ENCODE assay signal across 20 cellular contexts in genomic region chr2:198641161-198641560, GRCh38.
A peak's percentile ranks its signal among the peaks of the same experiment; 100 is the strongest.
DNase-seq lines count a peak whose midpoint lies in the region; ATAC-seq and TF ChIP-seq lines count a peak whose summit lies in the region.
"Had no signal": no experiment of that assay in that cellular context is flagged by ENCODE, and none has a peak within 500 bp of the region (broad histone marks: within the 10 kb centered on the region; RNA-seq: fewer than 3 reads in every experiment).

No MANE protein-coding gene starts in this region.

- H4K20me1 ChIP-seq in GM23248 (ENCODE audit: insufficient read depth) = no peaks in the 10 kb centered on the region
- no peaks in the 10 kb centered on the region for H4K20me1 ChIP-seq in OCI-LY7 (ENCODE audit: insufficient read depth, low read length)

- in situ Hi-C loops in GM23248 (cut with MboI) = no loop called here

- H3K4me3 ChIP-seq in AG10803 (ENCODE audit: low read length) = no peak overlapping the region
- no peak overlapping the region for H3K4me3 ChIP-seq in GM23248
- no peak overlapping the region for H3K4me3 ChIP-seq in OCI-LY7 (ENCODE audit: low read depth, low read length, poor library complexity, severe bottlenecking)
- H3K4me3 ChIP-seq: GM12878, HAP-1 had no signal

- H3K36me3 Mint-ChIP-seq in mesothelial cell of epicardium = no peaks in the 10 kb centered on the region
- H3K36me3 Mint-ChIP-seq: CD8-positive, alpha-beta T cell had no signal

- no peaks in the 10 kb centered on the region for H3K36me3 ChIP-seq in GM23248 (ENCODE audit: low read depth)
- no peaks in the 10 kb centered on the region for H3K36me3 ChIP-seq in OCI-LY7 (ENCODE audit: insufficient read depth, low read length)
- H3K36me3 ChIP-seq: HAP-1 had no signal

- H3K4me1 Mint-ChIP-seq in mesothelial cell of epicardium = no peaks in the 10 kb centered on the region
- H3K4me1 Mint-ChIP-seq: B cell had no signal

- no peak overlapping the region for H3K4me2 ChIP-seq in GM23248 (ENCODE audit: unreplicated experiment)
- no peak overlapping the region for H3K4me2 ChIP-seq in OCI-LY7 (ENCODE audit: low read length)

- H3K27me3 ChIP-seq in GM23248 (replicated peaks; ENCODE audit: insufficient read depth) = no peaks in the 10 kb centered on the region

- H3K4me3 Mint-ChIP-seq in mesothelial cell of epicardium = no peak overlapping the region
- H3K4me3 Mint-ChIP-seq: B cell; CD8-positive, alpha-beta T cell; HFFc6 had no signal

- no peak overlapping the region for H3K9ac ChIP-seq in GM23248

- H3K79me2 ChIP-seq in GM23248 (ENCODE audit: insufficient read depth) = no peaks in the 10 kb centered on the region
- H3K79me2 ChIP-seq in OCI-LY7 (ENCODE audit: insufficient read depth, low read depth, low read length) = no peaks in the 10 kb centered on the region

- no peaks in the 10 kb centered on the region for H3K9me3 Mint-ChIP-seq in mesothelial cell of epicardium
- H3K9me3 Mint-ChIP-seq: CD8-positive, alpha-beta T cell had no signal

- TF ChIP-seq CTCF in AG10803 (conservative IDR thresholded peaks at IDR 0.05; ENCODE audit: low read length) = no peak
- TF ChIP-seq CTCF in OCI-LY7 (conservative IDR thresholded peaks at IDR 0.05; ENCODE audit: low read length) = no peak
- TF ChIP-seq CTCF in mesothelial cell of epicardium (IDR thresholded peaks at IDR 0.05; ENCODE audit: unreplicated experiment) = no peak

- BruUV-seq in OCI-LY7 (replicated peaks; lab: Mats Ljungman, UMichigan) = no TSS peak

- POLR2A ChIA-PET in OCI-LY7 (lab: Charles Lee) = interaction anchor here (0.5 to 1.6 kb wide), 4 partner anchors 37 to 409 kb away, joined by 3 to 4 read pairs (median 4); no protein-coding TSS in a partner anchor

- H3K9me3 ChIP-seq in GM23248 (ENCODE audit: low read depth) (no peaks in the 10 kb centered on the region), OCI-LY7 (ENCODE audit: low read length) (no peaks in the 10 kb centered on the region)
- H3K9me3 ChIP-seq: HAP-1 had no signal

- no peak overlapping the region for H3K27ac Mint-ChIP-seq in mesothelial cell of epicardium
- H3K27ac Mint-ChIP-seq: B cell; CD8-positive, alpha-beta T cell; HFFc6 had no signal

- H3K9me2 ChIP-seq in GM23248 (ENCODE audit: insufficient read depth) (0 out of 2 replicates have a peak, but pooled peaks cover 4% of the 10 kb centered on the region), OCI-LY7 (ENCODE audit: insufficient read depth, low read length) (no peaks in the 10 kb centered on the region)

- ATAC-seq in GM18520 (IDR thresholded peaks at IDR 0.05; ENCODE audit: unreplicated experiment) = no peak
- ATAC-seq: CD8-positive, alpha-beta T cell; GM12878 had no signal

- 0 out of 2 replicates have a peak, but pooled peaks cover 12% of the 10 kb centered on the region for H3K4me1 ChIP-seq in GM23248 (ENCODE audit: insufficient read depth)
- no peaks in the 10 kb centered on the region for H3K4me1 ChIP-seq in OCI-LY7 (ENCODE audit: insufficient read depth, low read length, poor library complexity, severe bottlenecking)
- H3K4me1 ChIP-seq: HAP-1 had no signal

- peak overlapping the region; percentile 27; the same call in 1 of the 2 replicates for H2AFZ ChIP-seq in GM23248
- peak overlapping the region; percentile 4; the same call in 1 of the 2 replicates for H2AFZ ChIP-seq in OCI-LY7 (ENCODE audit: low read length)

- peaks cover 11% of the 10 kb centered on the region; the same call in 1 of the 2 replicates for H3F3A ChIP-seq in GM23248 (ENCODE audit: insufficient read depth)

- peaks cover 3% of the 10 kb centered on the region for H3K27me3 Mint-ChIP-seq in mesothelial cell of epicardium (ENCODE audit: low read depth)
- H3K27me3 Mint-ChIP-seq: B cell had no signal

- H3K27ac ChIP-seq in GM23248 (no peak overlapping the region), OCI-LY7 (ENCODE audit: low read depth, low read length, poor library complexity, severe bottlenecking) (no peak overlapping the region)
- H3K27ac ChIP-seq: C4-2B, HL-60 had no signal

- peak; percentile 13 for DNase-seq in AG10803 (ENCODE audit: low read depth)
- peak; percentile 21 for DNase-seq in GM23248
- no peak for DNase-seq in OCI-LY7 (ENCODE audit: low spot score)
- DNase-seq in foreskin melanocyte = peak; percentile 15
- no peak for DNase-seq in cerebellum (ENCODE audit: low spot score)
- DNase-seq in mesothelial cell of epicardium (ENCODE audit: low spot score in 2 of 2, unreplicated experiment in 2 of 2) = no peak
- DNase-seq: 8988T; CD8-positive, alpha-beta T cell; COR-L47; DMS153; DND-41; GOT3; HFFc6; KBM-7 had no signal

- CTCF ChIA-PET in OCI-LY7 (lab: Charles Lee; ENCODE audit: unreplicated experiment) = no interaction called here

- WGBS in GM23248 (ENCODE audit: low coverage in 1 of 2, low lambda C conversion rate in 2 of 2, missing lambda C conversion rate in 2 of 2), 2 experiments = 40 to 43% methylated on average over 3 of the region's 3 CpGs

- intact Hi-C loops in OCI-LY7 (cut with micrococcal nuclease; ENCODE audit: unreplicated experiment) = no loop called here

Comparison
In these comparisons a context has a peak if more than half of its experiments do, and no peak if none do; other contexts are left out.
1. DNase-seq: peak in AG10803 (single experiment), GM23248 (single experiment) and foreskin melanocyte (single experiment); none in OCI-LY7 (single experiment), cerebellum (single experiment) and mesothelial cell of epicardium (0 of 2).